16 cellular contexts compared by ENCODE assay signal in the genomic region with DNA sequence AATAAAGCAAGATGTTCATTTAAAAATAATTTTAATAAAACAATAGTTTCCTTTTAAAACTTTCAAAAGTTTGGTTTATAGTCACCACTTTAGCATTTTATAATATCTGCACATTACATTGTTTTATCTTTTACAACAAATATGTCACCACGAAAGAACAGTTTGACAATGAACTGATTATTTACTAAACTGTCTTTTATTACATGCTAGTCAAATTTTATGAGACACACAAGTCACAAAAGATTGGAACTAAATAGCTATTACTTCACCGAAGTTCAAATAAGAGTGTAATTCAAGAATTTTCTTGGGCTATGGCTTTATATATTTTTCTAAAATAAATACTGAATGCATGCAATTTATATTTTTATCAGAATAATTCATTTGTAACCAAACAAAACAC.
"Had no signal": no experiment of that assay in that cellular context is flagged by ENCODE, and none has a peak within 500 bp of the region (broad histone marks: within the 10 kb centered on the region; RNA-seq: fewer than 3 reads in every experiment).

No MANE protein-coding gene starts in this region.

- H3K4me3 ChIP-seq: colonic mucosa, dorsolateral prefrontal cortex, esophagus squamous epithelium, left lung, transverse colon, uterus had no signal

- H3K4me1 ChIP-seq: colonic mucosa, uterus had no signal

- H3K27ac ChIP-seq: colonic mucosa, esophagus squamous epithelium, left lung, transverse colon, uterus had no signal

- H3K9me3 ChIP-seq: colonic mucosa, esophagus squamous epithelium, left lung, transverse colon, uterus had no signal

- ATAC-seq: effector memory CD8-positive, alpha-beta T cell; left lung; natural killer cell; stimulated activated memory B cell treated with anti-CD40 and anti-IgM and Interleukin-4, amounts not matched to agents 10 μg/mL and 1 μg/mL and 100 μg/mL, for 72 hours; WTC11 had no signal

- DNase-seq: activated naive CD4-positive, alpha-beta T cell treated with Interleukin-2 at 50 U/mL for 16 hours; activated naive CD8-positive, alpha-beta T cell treated with anti-CD3 and anti-CD28 coated beads for 36 hours; activated T-cell treated with anti-CD3 and anti-CD28 coated beads, Interleukin-2, amount 50 U/mL, for 24 hours; colonic mucosa; dorsolateral prefrontal cortex; effector memory CD8-positive, alpha-beta T cell; esophagus squamous epithelium; kidney glomerular epithelial cell; left lung; mammary epithelial cell; natural killer cell; transverse colon; uterus had no signal

- H3K27me3 ChIP-seq: colonic mucosa, dorsolateral prefrontal cortex, esophagus squamous epithelium, left lung, transverse colon, uterus had no signal

- H3K36me3 ChIP-seq: colonic mucosa, transverse colon, uterus had no signal

- FAIRE-seq: astrocyte had no signal
